Comparison of ENCODE assay signal across 22 cellular contexts in genomic region chrX:43504394-43504793, GRCh38.
DNase-seq lines count a peak whose midpoint lies in the region; ATAC-seq and TF ChIP-seq lines count a peak whose summit lies in the region.
"Had no signal": no experiment of that assay in that cellular context is flagged by ENCODE, and none has a peak within 500 bp of the region (broad histone marks: within the 10 kb centered on the region; RNA-seq: fewer than 3 reads in every experiment).

No MANE protein-coding gene starts in this region.

- no peaks in the 10 kb centered on the region for H3K4me1 ChIP-seq in foreskin keratinocyte
- peaks cover 0 to 10% (median 0%) of the 10 kb centered on the region in 3 donors for H3K4me1 ChIP-seq in esophagus squamous epithelium
- H3K4me1 ChIP-seq: BLaER1 had no signal

- no peak overlapping the region for H3K4me3 ChIP-seq in esophagus squamous epithelium
- H3K4me3 ChIP-seq: BLaER1 had no signal

- ATAC-seq in foreskin keratinocyte (no peak), HG02678 (IDR thresholded peaks at IDR 0.05; ENCODE audit: unreplicated experiment) (no peak)
- ATAC-seq: CD8-positive, alpha-beta T cell; HCT116; Panc1 had no signal

- no peaks in the 10 kb centered on the region for H3K36me3 ChIP-seq in esophagus squamous epithelium
- H3K36me3 ChIP-seq: BLaER1 had no signal

- TF ChIP-seq CTCF in foreskin keratinocyte (conservative IDR thresholded peaks at IDR 0.05), result no peak
- no peak for TF ChIP-seq CTCF in esophagus squamous epithelium (IDR thresholded peaks at IDR 0.05)

- H3K27me3 ChIP-seq in foreskin keratinocyte (no peaks in the 10 kb centered on the region), esophagus squamous epithelium (no peaks in the 10 kb centered on the region)

- DNase-seq in NCI-H82 (lab: John Stamatoyannopoulos, UW), result peak; percentile 8
- DNase-seq in NCI-H82 treated with DMSO at 0.1 percent for 48 hours (lab: John Stamatoyannopoulos, UW; ENCODE audit: unreplicated experiment), result no peak
- peak; percentile 19 for DNase-seq in OCI-M1 (lab: John Stamatoyannopoulos, UW)
- DNase-seq in foreskin keratinocyte, result peak; percentile 2 to 33
- peak; percentile 32 for DNase-seq in renal cortical epithelial cell (ENCODE audit: low read depth)
- DNase-seq in T-helper 2 cell, result no peak
- no peak for DNase-seq in esophagus squamous epithelium (lab: John Stamatoyannopoulos, UW)
- DNase-seq: 8988T; CD8-positive, alpha-beta T cell; DMS79; Kasumi-1; MV-4-11; NCI-H1417; NCI-H187 treated with DMSO at 0.1 percent for 48 hours; NCI-H2171; NCI-H774; Right ventricle myocardium superior; SK-N-SH had no signal

- no peaks in the 10 kb centered on the region for H3K9me3 ChIP-seq in esophagus squamous epithelium
- H3K9me3 ChIP-seq: BLaER1, SK-N-SH had no signal

- no peak for TF ChIP-seq POLR2A in esophagus squamous epithelium (IDR thresholded peaks at IDR 0.05)

- no peak overlapping the region for H3K27ac ChIP-seq in foreskin keratinocyte
- no peak overlapping the region for H3K27ac ChIP-seq in esophagus squamous epithelium
- H3K27ac ChIP-seq: BLaER1 had no signal

- intact Hi-C loops in esophagus squamous epithelium (cut with DNase I), result no loop called here

Comparison
In these comparisons a context has a peak if more than half of its experiments do, and no peak if none do; other contexts are left out.
1. DNase-seq: peak in NCI-H82 (single experiment), OCI-M1 (single experiment), foreskin keratinocyte (2 of 2) and renal cortical epithelial cell (single experiment); none in NCI-H82 treated with DMSO at 0.1 percent for 48 hours (single experiment), T-helper 2 cell (0 of 5) and esophagus squamous epithelium (single experiment).